Comparison of ENCODE assay signal across 1 cellular context in the genomic region with DNA sequence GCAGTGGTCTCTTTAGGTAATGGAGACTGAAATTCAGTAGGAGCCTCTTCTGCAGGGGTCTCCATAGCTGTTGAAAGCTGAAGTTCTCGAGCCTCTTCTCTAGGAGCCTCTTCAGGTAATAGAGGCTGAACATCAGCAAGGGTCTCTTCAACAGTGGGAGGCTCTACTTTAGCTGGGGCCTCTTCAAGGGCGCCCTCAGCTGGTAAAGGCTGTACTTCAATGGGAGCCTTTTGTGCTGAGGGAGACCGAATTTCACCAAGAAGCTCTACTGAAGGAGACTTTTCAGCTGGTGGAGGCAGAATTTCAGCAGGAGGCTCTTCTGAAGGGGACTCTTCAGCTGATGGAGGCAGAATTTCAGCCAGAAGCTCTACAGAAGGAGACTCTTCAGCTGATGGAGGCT.
TF ChIP-seq lines count a peak whose summit lies in the region.

No MANE protein-coding gene starts in this region.

TF ChIP-seq in Ishikawa, 13 proteins besides CTCF, POLR2A, EP300 and RAD21 (continued from another document):
- TF ChIP-seq, protein P1, sequence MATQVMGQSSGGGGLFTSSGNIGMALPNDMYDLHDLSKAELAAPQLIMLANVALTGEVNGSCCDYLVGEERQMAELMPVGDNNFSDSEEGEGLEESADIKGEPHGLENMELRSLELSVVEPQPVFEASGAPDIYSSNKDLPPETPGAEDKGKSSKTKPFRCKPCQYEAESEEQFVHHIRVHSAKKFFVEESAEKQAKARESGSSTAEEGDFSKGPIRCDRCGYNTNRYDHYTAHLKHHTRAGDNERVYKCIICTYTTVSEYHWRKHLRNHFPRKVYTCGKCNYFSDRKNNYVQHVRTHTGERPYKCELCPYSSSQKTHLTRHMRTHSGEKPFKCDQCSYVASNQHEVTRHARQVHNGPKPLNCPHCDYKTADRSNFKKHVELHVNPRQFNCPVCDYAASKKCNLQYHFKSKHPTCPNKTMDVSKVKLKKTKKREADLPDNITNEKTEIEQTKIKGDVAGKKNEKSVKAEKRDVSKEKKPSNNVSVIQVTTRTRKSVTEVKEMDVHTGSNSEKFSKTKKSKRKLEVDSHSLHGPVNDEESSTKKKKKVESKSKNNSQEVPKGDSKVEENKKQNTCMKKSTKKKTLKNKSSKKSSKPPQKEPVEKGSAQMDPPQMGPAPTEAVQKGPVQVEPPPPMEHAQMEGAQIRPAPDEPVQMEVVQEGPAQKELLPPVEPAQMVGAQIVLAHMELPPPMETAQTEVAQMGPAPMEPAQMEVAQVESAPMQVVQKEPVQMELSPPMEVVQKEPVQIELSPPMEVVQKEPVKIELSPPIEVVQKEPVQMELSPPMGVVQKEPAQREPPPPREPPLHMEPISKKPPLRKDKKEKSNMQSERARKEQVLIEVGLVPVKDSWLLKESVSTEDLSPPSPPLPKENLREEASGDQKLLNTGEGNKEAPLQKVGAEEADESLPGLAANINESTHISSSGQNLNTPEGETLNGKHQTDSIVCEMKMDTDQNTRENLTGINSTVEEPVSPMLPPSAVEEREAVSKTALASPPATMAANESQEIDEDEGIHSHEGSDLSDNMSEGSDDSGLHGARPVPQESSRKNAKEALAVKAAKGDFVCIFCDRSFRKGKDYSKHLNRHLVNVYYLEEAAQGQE (IDR thresholded peaks at IDR 0.05; ENCODE audit: low read depth) = no peak
- TF ChIP-seq, protein P2, sequence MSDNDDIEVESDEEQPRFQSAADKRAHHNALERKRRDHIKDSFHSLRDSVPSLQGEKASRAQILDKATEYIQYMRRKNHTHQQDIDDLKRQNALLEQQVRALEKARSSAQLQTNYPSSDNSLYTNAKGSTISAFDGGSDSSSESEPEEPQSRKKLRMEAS (IDR thresholded peaks at IDR 0.05) = no peak
- TF ChIP-seq, protein P3, sequence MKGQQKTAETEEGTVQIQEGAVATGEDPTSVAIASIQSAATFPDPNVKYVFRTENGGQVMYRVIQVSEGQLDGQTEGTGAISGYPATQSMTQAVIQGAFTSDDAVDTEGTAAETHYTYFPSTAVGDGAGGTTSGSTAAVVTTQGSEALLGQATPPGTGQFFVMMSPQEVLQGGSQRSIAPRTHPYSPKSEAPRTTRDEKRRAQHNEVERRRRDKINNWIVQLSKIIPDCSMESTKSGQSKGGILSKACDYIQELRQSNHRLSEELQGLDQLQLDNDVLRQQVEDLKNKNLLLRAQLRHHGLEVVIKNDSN (IDR thresholded peaks at IDR 0.05) = no peak
- TF ChIP-seq YY1 (IDR thresholded peaks at IDR 0.05; ENCODE audit: low read depth) (no peak), CREB1 (IDR thresholded peaks at IDR 0.05; ENCODE audit: low read depth) (no peak), ZBTB7A (IDR thresholded peaks at IDR 0.05; ENCODE audit: low read depth) (no peak), FOXM1 (IDR thresholded peaks at IDR 0.05; ENCODE audit: borderline replicate concordance, low read depth) (no peak), TAF1 (IDR thresholded peaks at IDR 0.05; ENCODE audit: low read depth) (no peak), TEAD4 (IDR thresholded peaks at IDR 0.05) (no peak), NFIC (IDR thresholded peaks at IDR 0.05) (no peak)
